1 cellular context compared by ENCODE assay signal in the genomic region with DNA sequence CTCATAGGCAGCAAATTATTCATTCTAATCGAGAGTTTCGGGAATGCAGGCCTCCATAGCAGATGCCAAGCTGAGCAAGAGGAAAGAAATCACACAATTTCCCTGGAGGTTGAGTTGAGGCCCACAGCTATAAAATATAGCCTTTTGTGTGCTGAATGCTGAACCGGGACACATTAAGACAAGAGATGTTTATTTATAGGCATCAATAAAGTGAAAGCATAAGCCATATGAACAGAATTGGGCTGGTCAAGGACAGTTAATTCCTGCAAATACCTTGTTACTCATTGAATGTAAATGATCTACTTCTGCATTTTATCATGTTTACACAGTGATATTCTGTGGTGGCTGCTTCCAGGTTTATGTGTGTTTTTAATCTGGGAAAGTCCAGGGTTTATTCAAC.
TF ChIP-seq lines count a peak whose summit lies in the region.

No MANE protein-coding gene starts in this region.

TF ChIP-seq in GM23338, 12 proteins besides CTCF, POLR2A, EP300 and RAD21 (continued from another document):
- TF ChIP-seq ZNF462 (CRISPR knock-in tag; IDR thresholded peaks at IDR 0.05) (no peak), ZNF331 (CRISPR knock-in tag; IDR thresholded peaks at IDR 0.05; ENCODE audit: low read depth) (no peak), POLR2AphosphoS5 (IDR thresholded peaks at IDR 0.05; ENCODE audit: low read depth) (no peak), JUNB (IDR thresholded peaks at IDR 0.05; ENCODE audit: unreplicated experiment) (no peak), STAT1 (IDR thresholded peaks at IDR 0.05; ENCODE audit: unreplicated experiment) (no peak), REST (IDR thresholded peaks at IDR 0.05; ENCODE audit: unreplicated experiment) (no peak)
